8 cellular contexts compared by ENCODE assay signal in the genomic region with DNA sequence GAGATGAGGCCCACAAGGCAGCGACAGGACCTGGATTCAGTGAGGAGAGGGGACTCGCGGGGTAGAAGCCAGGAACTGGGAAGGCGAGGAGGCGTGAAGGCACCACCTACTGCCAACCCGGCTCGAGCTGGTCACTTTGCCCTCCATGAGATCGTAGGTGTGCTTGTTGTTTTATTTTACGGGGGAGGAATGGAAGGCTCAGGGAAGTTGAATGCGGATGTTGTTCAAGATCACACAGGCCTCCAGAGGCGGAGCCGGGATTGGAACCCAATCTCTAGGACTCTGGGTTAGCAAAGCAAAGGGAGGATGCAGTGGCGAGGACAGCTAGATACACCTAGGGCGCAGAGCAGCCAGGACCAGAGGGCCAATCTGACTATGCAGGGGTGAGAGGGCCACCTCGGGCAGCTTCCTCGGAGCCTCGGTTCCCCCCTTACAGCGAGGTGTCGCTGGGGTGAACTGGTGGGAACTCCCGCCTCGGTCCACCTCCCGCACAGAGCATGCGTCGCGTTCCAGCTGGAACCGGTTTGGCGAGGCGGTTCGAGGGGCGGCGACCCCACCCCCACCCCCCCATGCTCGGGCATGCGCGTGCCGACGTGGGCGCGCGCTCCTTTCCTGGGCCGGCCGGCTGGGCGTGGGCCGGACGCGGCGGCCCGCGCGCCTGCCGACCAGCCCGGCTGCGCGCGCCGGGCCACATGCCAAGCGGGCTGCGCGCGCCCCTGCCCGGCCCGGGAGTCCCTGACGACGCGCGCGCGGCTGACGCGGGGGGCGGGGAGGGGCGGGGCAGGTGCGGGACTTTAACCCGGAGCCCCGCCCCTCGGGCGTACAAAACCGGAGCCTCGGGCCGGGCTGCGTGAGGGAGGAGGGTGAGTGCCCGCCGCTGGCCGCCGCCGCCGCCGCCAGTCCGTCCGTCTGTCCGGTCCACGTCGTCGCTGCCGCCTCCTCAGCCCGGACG.
DNase-seq lines count a peak whose midpoint lies in the region; ATAC-seq and TF ChIP-seq lines count a peak whose summit lies in the region.

No MANE protein-coding gene starts in this region.

- ATAC-seq in HG02571 (IDR thresholded peaks at IDR 0.05; ENCODE audit: unreplicated experiment) (peak; percentile 63), thoracic aorta (ENCODE audit: insufficient number of reproducible peaks, low FRiP score, low read depth) (peak; percentile 83)

- no peaks in the 10 kb centered on the region for H3K36me3 Mint-ChIP-seq in activated naive CD8-positive, alpha-beta T cell

- H3K36me3 ChIP-seq in ovary (no peaks in the 10 kb centered on the region), thoracic aorta (no peaks in the 10 kb centered on the region)

- H3K9me3 ChIP-seq in ovary (no peaks in the 10 kb centered on the region), thoracic aorta (no peaks in the 10 kb centered on the region)

- TF ChIP-seq EP300 in ovary (IDR thresholded peaks at IDR 0.05): no peak

- peak overlapping the region; percentile 72 for H3K4me3 Mint-ChIP-seq in activated naive CD8-positive, alpha-beta T cell

- 6 to 11% (median 8%) methylated on average over 52 to 95 of the region's 96 CpGs for WGBS in ovary, 3 donors

- H3K27ac ChIP-seq in ovary: peak overlapping the region; percentile 33 to 96
- H3K27ac ChIP-seq in thoracic aorta: peak overlapping the region; percentile 87 to 96

- no peaks in the 10 kb centered on the region for H3K27me3 Mint-ChIP-seq in activated naive CD8-positive, alpha-beta T cell

- DNase-seq in GM10248 (ENCODE audit: extremely low spot score): peak; percentile 93
- DNase-seq in NB4 (ENCODE audit: low read depth): peak; percentile 92
- peak; percentile 82 for DNase-seq in SKM-1 (lab: John Stamatoyannopoulos, UW; ENCODE audit: unreplicated experiment)
- peak; percentile 69 to 96 (median 91) for DNase-seq in head of caudate nucleus
- DNase-seq in ovary: peak; percentile 93 to 96 (median 94)
- DNase-seq in thoracic aorta (ENCODE audit: low spot score): peak; percentile 79

- peak overlapping the region; percentile 49 for H3K4me3 ChIP-seq in NB4 (ENCODE audit: low read depth, low read length)
- peak overlapping the region; percentile 75 for H3K4me3 ChIP-seq in ovary
- H3K4me3 ChIP-seq in thoracic aorta: peak overlapping the region; percentile 83

- H3K4me1 ChIP-seq in ovary (ENCODE audit: insufficient read depth) (peaks cover 5% of the 10 kb centered on the region), thoracic aorta (ENCODE audit: control insufficient read depth in 1 of 2, low read depth in 2 of 2) (peaks cover 31 to 37% of the 10 kb centered on the region in 2 donors)

- no peak for TF ChIP-seq CTCF in GM10248 (IDR thresholded peaks at IDR 0.05; ENCODE audit: control extremely low read depth, extremely low read depth, low read depth, missing control alignments)
- TF ChIP-seq CTCF in NB4 (IDR thresholded peaks at IDR 0.05; ENCODE audit: low read depth, low read length): no peak
- no peak for TF ChIP-seq CTCF in ovary (IDR thresholded peaks at IDR 0.05)
- TF ChIP-seq CTCF in thoracic aorta (IDR thresholded peaks at IDR 0.05): no peak

- peaks cover 45% of the 10 kb centered on the region for H3K4me1 Mint-ChIP-seq in activated naive CD8-positive, alpha-beta T cell (ENCODE audit: low read depth)

- TF ChIP-seq POLR2A in NB4 (IDR thresholded peaks at IDR 0.05; ENCODE audit: extremely low read depth, insufficient read length) (peak; percentile 12), ovary (IDR thresholded peaks at IDR 0.05) (peak; percentile 89)

- no peaks in the 10 kb centered on the region for H3K9me3 Mint-ChIP-seq in activated naive CD8-positive, alpha-beta T cell (ENCODE audit: low read depth)

- CTCF ChIA-PET in GM10248 (lab: Yijun Ruan, JAX): interaction anchor here (1.1 kb wide), 1 partner anchor 14 kb away, joined by 5 read pairs; no protein-coding TSS in a partner anchor

- POLR2A ChIA-PET in GM10248 (lab: Yijun Ruan, JAX): interaction anchor here (0.8 kb wide), 1 partner anchor 153 kb away, joined by 3 read pairs; no protein-coding TSS in a partner anchor

- intact Hi-C loops in head of caudate nucleus (cut with DNase I): loop anchor here (10.0 kb wide), 1 partner anchor 144 kb away; a partner anchor contains a TSS
- intact Hi-C loops in ovary (cut with DNase I): loop anchor here in 3 of 4 donors (5.0 to 10.0 kb wide), 3 partner anchors 66 to 134 kb away; a partner anchor contains a TSS

- H3K27ac Mint-ChIP-seq in activated naive CD8-positive, alpha-beta T cell: peak overlapping the region; percentile 91

- H3K27me3 ChIP-seq in ovary (no peaks in the 10 kb centered on the region), thoracic aorta (replicated peaks; ENCODE audit: insufficient read depth) (no peaks in the 10 kb centered on the region)

Comparison
In these comparisons a context has a peak if more than half of its experiments do, and no peak if none do; other contexts are left out.
1. Peak in every context shown above with its lines: DNase-seq, ATAC-seq, H3K4me3 ChIP-seq and H3K27ac ChIP-seq.